23 cellular contexts compared by ENCODE assay signal in the genomic region with DNA sequence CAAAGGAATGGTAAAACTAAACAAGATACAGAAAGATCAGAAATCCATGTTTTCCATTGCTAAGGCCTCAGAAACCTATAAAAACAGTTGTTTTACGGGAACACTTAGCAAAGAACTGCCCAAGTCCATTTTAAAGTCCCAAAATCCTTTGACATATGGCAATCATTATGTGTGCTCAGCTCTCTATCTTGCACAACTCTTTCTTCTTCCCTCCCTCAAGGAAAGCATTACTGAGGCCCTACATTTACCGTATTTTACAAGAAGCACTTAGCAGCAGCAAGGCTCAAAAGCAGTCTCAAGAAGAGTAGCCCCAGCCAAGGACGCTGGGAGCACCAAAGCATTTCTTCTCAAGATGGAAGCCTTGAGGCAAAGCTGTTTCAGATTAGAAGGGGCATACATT.
"Had no signal": no experiment of that assay in that cellular context is flagged by ENCODE, and none has a peak within 500 bp of the region (broad histone marks: within the 10 kb centered on the region; RNA-seq: fewer than 3 reads in every experiment).

No MANE protein-coding gene starts in this region.

- H3K4me2 ChIP-seq: smooth muscle cell had no signal

- H3K27me3 Mint-ChIP-seq: activated CD4-positive, alpha-beta T cell treated with anti-CD3 and anti-CD28 coated beads for 36 hours; activated naive CD8-positive, alpha-beta T cell treated with anti-CD3 and anti-CD28 coated beads, Interleukin-2, amount 10 ng/mL, durations not matched to agents 7 days and 5 days; naive B cell had no signal

- H3K9me3 Mint-ChIP-seq: activated naive CD8-positive, alpha-beta T cell treated with anti-CD3 and anti-CD28 coated beads, Interleukin-2, amount 10 ng/mL, durations not matched to agents 7 days and 5 days had no signal

- H3K27me3 ChIP-seq: colonic mucosa, heart left ventricle, left lung, right lobe of liver, thyroid gland had no signal

- H3K4me1 ChIP-seq: colonic mucosa, heart left ventricle, left lung, right lobe of liver, thyroid gland had no signal

- H3K9me3 ChIP-seq: colonic mucosa, left lung, right lobe of liver, thyroid gland had no signal

- H3K27ac Mint-ChIP-seq: activated CD4-positive, alpha-beta T cell treated with anti-CD3 and anti-CD28 coated beads for 36 hours; activated naive CD8-positive, alpha-beta T cell treated with anti-CD3 and anti-CD28 coated beads, Interleukin-2, amount 10 ng/mL, durations not matched to agents 7 days and 5 days; activated T-helper 2 cell treated with anti-CD3 and anti-CD28 coated beads, Interferon-gamma antibody, Interleukin-2, Interleukin-4, amounts not matched to agents 10 μg/mL and 5 μg/mL and 100 μg/mL, durations not matched to agents 14 hours and 24 hours and 36 hours; immature natural killer cell; naive B cell had no signal

- H3K4me1 Mint-ChIP-seq: activated CD4-positive, alpha-beta T cell treated with anti-CD3 and anti-CD28 coated beads for 36 hours; activated naive CD8-positive, alpha-beta T cell treated with anti-CD3 and anti-CD28 coated beads, Interleukin-2, amount 10 ng/mL, durations not matched to agents 7 days and 5 days; immature natural killer cell; naive B cell had no signal

- ATAC-seq: activated CD4-positive, alpha-beta T cell treated with anti-CD3 and anti-CD28 coated beads for 36 hours; activated T-cell treated with anti-CD3 and anti-CD28 coated beads, Interleukin-2, amount 50 U/mL, for 4 hours; heart left ventricle; left lung; right lobe of liver had no signal

- H3K4me3 Mint-ChIP-seq: activated CD4-positive, alpha-beta T cell treated with anti-CD3 and anti-CD28 coated beads for 36 hours; activated naive CD8-positive, alpha-beta T cell treated with anti-CD3 and anti-CD28 coated beads, Interleukin-2, amount 10 ng/mL, durations not matched to agents 7 days and 5 days; activated T-cell treated with anti-CD3 and anti-CD28 coated beads, Interleukin-2, amount 50 U/mL, for 4 hours; immature natural killer cell; naive B cell had no signal

- H3K36me3 Mint-ChIP-seq: activated naive CD8-positive, alpha-beta T cell treated with anti-CD3 and anti-CD28 coated beads, Interleukin-2, amount 10 ng/mL, durations not matched to agents 7 days and 5 days; naive B cell had no signal

- DNase-seq: activated CD4-positive, alpha-beta T cell treated with anti-CD3 and anti-CD28 coated beads for 36 hours; activated CD4-positive, alpha-beta T cell treated with anti-CD3 and anti-CD28 coated beads, Interleukin-2, amount 50 U/mL, for 4 hours; activated CD8-positive, alpha-beta memory T cell treated with anti-CD3 and anti-CD28 coated beads, Interleukin-2, amount 50 U/mL, for 48 hours; activated naive CD4-positive, alpha-beta T cell; activated naive CD8-positive, alpha-beta T cell treated with anti-CD3 and anti-CD28 coated beads, Interleukin-2, amount 10 ng/mL, durations not matched to agents 7 days and 5 days; activated T-cell treated with anti-CD3 and anti-CD28 coated beads, Interleukin-2, amount 50 U/mL, for 4 hours; amygdala; colonic mucosa; heart left ventricle; immature natural killer cell; kidney glomerular epithelial cell; left lung; naive B cell; nucleus accumbens; right lobe of liver; stimulated activated CD4-positive, alpha-beta T cell treated with anti-CD3 and anti-CD28 coated beads, Interleukin-15, amount 100 ng/mL, for 24 hours; stimulated activated CD4-positive, alpha-beta T cell treated with anti-CD3 and anti-CD28 coated beads, Interleukin-2, amount 100 ng/mL, for 48 hours; stimulated activated naive CD4-positive, alpha-beta T cell; T-helper 1 cell; thyroid gland had no signal

- H3K36me3 ChIP-seq: colonic mucosa, heart left ventricle, left lung, right lobe of liver, thyroid gland had no signal

- H3K27ac ChIP-seq: colonic mucosa, heart left ventricle, left lung, right lobe of liver, thyroid gland had no signal

- H3K4me3 ChIP-seq: colonic mucosa, heart left ventricle, left lung, lung, right lobe of liver, smooth muscle cell, thyroid gland had no signal
